In genomic region chr12:46549527-46550265, GRCh38 we compare ENCODE assay signal across 8 cellular contexts.
A peak's percentile ranks its signal among the peaks of the same experiment; 100 is the strongest.
DNase-seq lines count a peak whose midpoint lies in the region; ATAC-seq and TF ChIP-seq lines count a peak whose summit lies in the region.
"Had no signal": no experiment of that assay in that cellular context is flagged by ENCODE, and none has a peak within 500 bp of the region (broad histone marks: within the 10 kb centered on the region; RNA-seq: fewer than 3 reads in every experiment).

No MANE protein-coding gene starts in this region.

- peak; percentile 35 for DNase-seq in HT-29 (ENCODE audit: low spot score)
- no peak for DNase-seq in SK-N-SH
- no peak for DNase-seq in chondrocyte (ENCODE audit: low spot score)
- peak; percentile 19 to 23 for DNase-seq in stimulated activated CD4-positive, alpha-beta T cell treated with anti-CD3 and anti-CD28 coated beads, Interleukin-4, amount 100 ng/mL, for 48 hours (ENCODE audit: low read depth in 2 of 2)
- DNase-seq in midbrain (lab: John Stamatoyannopoulos, UW), result no peak
- DNase-seq in retina, result no peak
- DNase-seq: heart left ventricle had no signal

- TF ChIP-seq RAD21 in SK-N-SH (IDR thresholded peaks at IDR 0.05; ENCODE audit: low read length), result no peak

- WGBS in SK-N-SH (ENCODE audit: low lambda C conversion rate), result 16% methylated on average over 7 of the region's 7 CpGs

- peaks cover 33% of the 10 kb centered on the region for H3F3A ChIP-seq in SK-N-SH (replicated peaks; ENCODE audit: insufficient read depth)

- H4K20me1 ChIP-seq in SK-N-SH (ENCODE audit: insufficient read depth), result no peaks in the 10 kb centered on the region

- CTCF ChIA-PET in SK-N-SH (lab: Yijun Ruan, JAX), result no interaction called here

- no peaks in the 10 kb centered on the region for H3K36me3 Mint-ChIP-seq in chondrocyte (ENCODE audit: low read depth)

- no peak overlapping the region for H3K4me3 Mint-ChIP-seq in chondrocyte (ENCODE audit: unreplicated experiment)

- no peaks in the 10 kb centered on the region for H3K79me2 ChIP-seq in SK-N-SH (ENCODE audit: insufficient read depth)

- H3K36me3 ChIP-seq in SK-N-SH (replicated peaks in 1 of 2; ENCODE audit: control insufficient read depth in 1 of 2, insufficient read depth in 2 of 2, low read length in 1 of 2), result no peaks in the 10 kb centered on the region
- H3K36me3 ChIP-seq: heart left ventricle had no signal

- H3K27me3 Mint-ChIP-seq in chondrocyte (ENCODE audit: low read depth), result no peaks in the 10 kb centered on the region

- no peaks in the 10 kb centered on the region for H3K9me3 ChIP-seq in SK-N-SH
- H3K9me3 ChIP-seq: heart left ventricle had no signal

- peak overlapping the region; percentile 21; the same call in 1 of the 2 replicates for H3K4me2 ChIP-seq in SK-N-SH

- peak overlapping the region; percentile 68; the same call in 1 of the 2 replicates for H3K9ac ChIP-seq in SK-N-SH

- H3K27ac Mint-ChIP-seq in chondrocyte (ENCODE audit: unreplicated experiment), result peak overlapping the region; percentile 92

- H3K9me3 Mint-ChIP-seq in chondrocyte (ENCODE audit: low read depth), result peaks cover 9% of the 10 kb centered on the region

- H3K27ac ChIP-seq in SK-N-SH (ENCODE audit: low read depth in 2 of 2, low read length in 1 of 2), result peak overlapping the region in 1 of 2 experiments; percentile 100; a peak in 3 of 4 replicates

- no peak overlapping the region for H3K4me3 ChIP-seq in SK-N-SH (ENCODE audit: low read depth in 2 of 2, low read length in 1 of 2)
- H3K4me3 ChIP-seq: heart left ventricle had no signal

- POLR2A ChIA-PET in SK-N-SH (lab: Yijun Ruan, JAX), result no interaction called here

- peak overlapping the region; percentile 67 for H2AFZ ChIP-seq in SK-N-SH (ENCODE audit: low read depth)

- H3K9me2 ChIP-seq in SK-N-SH, result no peaks in the 10 kb centered on the region

- peak in 1 of 2 experiments; percentile 72; a peak in 1 of 4 replicates for TF ChIP-seq EP300 in SK-N-SH (IDR thresholded peaks at IDR 0.05; ENCODE audit: borderline replicate concordance in 1 of 2, low read depth in 1 of 2, low read length in 1 of 2)

- TF ChIP-seq CTCF in SK-N-SH (IDR thresholded peaks at IDR 0.05) (no peak), chondrocyte (IDR thresholded peaks at IDR 0.05) (no peak)

- no peak for ATAC-seq in GM18873 (IDR thresholded peaks at IDR 0.05; ENCODE audit: low FRiP score, unreplicated experiment)

- H3K4me1 ChIP-seq in SK-N-SH (ENCODE audit: control insufficient read depth in 1 of 2, insufficient read depth in 2 of 2, low read depth in 1 of 2, low read length in 1 of 2), result peaks cover 0 to 61% of the 10 kb centered on the region in 2 experiments; a peak in 3 of 4 replicates

- H3K27me3 ChIP-seq in SK-N-SH (ENCODE audit: insufficient read depth), result no peaks in the 10 kb centered on the region
- H3K27me3 ChIP-seq: heart left ventricle had no signal

- peaks cover 67% of the 10 kb centered on the region for H3K4me1 Mint-ChIP-seq in chondrocyte (ENCODE audit: low read depth)

TF ChIP-seq in SK-N-SH, 30 proteins besides CTCF, POLR2A, EP300 and RAD21:
- TF ChIP-seq FOXM1 (IDR thresholded peaks at IDR 0.05; ENCODE audit: low read depth) (no peak), TCF12 (IDR thresholded peaks at IDR 0.05) (peak; percentile 61; the same call in 1 of the 2 replicates), CHD2 (IDR thresholded peaks at IDR 0.05; ENCODE audit: low read length, partially characterized antibody) (no peak), JUND (IDR thresholded peaks at IDR 0.05) (peak; percentile 79), RXRA (IDR thresholded peaks at IDR 0.05; ENCODE audit: borderline replicate concordance, low read depth) (no peak), TEAD4 (IDR thresholded peaks at IDR 0.05; ENCODE audit: borderline replicate concordance, insufficient read depth) (no peak), RCOR1 (IDR thresholded peaks at IDR 0.05; ENCODE audit: low read length) (no peak), POLR2AphosphoS5 (IDR thresholded peaks at IDR 0.05; ENCODE audit: low read depth, low read length) (peak; percentile 33; the same call in 1 of the 2 replicates), REST (IDR thresholded peaks at IDR 0.05; ENCODE audit: low read depth, low read length) (peak; percentile 31; the same call in 1 of the 2 replicates), FOSL2 (IDR thresholded peaks at IDR 0.05; ENCODE audit: borderline replicate concordance, low read depth) (peak; percentile 81), GABPA (IDR thresholded peaks at IDR 0.05; ENCODE audit: low read depth) (no peak), YY1 (IDR thresholded peaks at IDR 0.05; ENCODE audit: low read depth) (no peak)
- TF ChIP-seq, protein P1, sequence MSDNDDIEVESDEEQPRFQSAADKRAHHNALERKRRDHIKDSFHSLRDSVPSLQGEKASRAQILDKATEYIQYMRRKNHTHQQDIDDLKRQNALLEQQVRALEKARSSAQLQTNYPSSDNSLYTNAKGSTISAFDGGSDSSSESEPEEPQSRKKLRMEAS (IDR thresholded peaks at IDR 0.05; ENCODE audit: low read depth), result no peak
- TF ChIP-seq, protein P2, sequence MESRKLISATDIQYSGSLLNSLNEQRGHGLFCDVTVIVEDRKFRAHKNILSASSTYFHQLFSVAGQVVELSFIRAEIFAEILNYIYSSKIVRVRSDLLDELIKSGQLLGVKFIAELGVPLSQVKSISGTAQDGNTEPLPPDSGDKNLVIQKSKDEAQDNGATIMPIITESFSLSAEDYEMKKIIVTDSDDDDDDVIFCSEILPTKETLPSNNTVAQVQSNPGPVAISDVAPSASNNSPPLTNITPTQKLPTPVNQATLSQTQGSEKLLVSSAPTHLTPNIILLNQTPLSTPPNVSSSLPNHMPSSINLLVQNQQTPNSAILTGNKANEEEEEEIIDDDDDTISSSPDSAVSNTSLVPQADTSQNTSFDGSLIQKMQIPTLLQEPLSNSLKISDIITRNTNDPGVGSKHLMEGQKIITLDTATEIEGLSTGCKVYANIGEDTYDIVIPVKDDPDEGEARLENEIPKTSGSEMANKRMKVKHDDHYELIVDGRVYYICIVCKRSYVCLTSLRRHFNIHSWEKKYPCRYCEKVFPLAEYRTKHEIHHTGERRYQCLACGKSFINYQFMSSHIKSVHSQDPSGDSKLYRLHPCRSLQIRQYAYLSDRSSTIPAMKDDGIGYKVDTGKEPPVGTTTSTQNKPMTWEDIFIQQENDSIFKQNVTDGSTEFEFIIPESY (IDR thresholded peaks at IDR 0.05; ENCODE audit: borderline replicate concordance, low read depth), result no peak
- TF ChIP-seq, protein P3, sequence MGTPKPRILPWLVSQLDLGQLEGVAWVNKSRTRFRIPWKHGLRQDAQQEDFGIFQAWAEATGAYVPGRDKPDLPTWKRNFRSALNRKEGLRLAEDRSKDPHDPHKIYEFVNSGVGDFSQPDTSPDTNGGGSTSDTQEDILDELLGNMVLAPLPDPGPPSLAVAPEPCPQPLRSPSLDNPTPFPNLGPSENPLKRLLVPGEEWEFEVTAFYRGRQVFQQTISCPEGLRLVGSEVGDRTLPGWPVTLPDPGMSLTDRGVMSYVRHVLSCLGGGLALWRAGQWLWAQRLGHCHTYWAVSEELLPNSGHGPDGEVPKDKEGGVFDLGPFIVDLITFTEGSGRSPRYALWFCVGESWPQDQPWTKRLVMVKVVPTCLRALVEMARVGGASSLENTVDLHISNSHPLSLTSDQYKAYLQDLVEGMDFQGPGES (IDR thresholded peaks at IDR 0.05; ENCODE audit: low read depth, low read length), result no peak
- TF ChIP-seq, protein P4, sequence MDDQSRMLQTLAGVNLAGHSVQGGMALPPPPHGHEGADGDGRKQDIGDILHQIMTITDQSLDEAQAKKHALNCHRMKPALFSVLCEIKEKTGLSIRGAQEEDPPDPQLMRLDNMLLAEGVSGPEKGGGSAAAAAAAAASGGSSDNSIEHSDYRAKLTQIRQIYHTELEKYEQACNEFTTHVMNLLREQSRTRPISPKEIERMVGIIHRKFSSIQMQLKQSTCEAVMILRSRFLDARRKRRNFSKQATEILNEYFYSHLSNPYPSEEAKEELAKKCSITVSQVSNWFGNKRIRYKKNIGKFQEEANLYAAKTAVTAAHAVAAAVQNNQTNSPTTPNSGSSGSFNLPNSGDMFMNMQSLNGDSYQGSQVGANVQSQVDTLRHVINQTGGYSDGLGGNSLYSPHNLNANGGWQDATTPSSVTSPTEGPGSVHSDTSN (IDR thresholded peaks at IDR 0.05), result peak; percentile 36; the same call in 1 of the 2 replicates
TF ChIP-seq in SK-N-SH: peak in this region for 6.

Comparison
In these comparisons a context has a peak if more than half of its experiments do, and no peak if none do; other contexts are left out.
1. DNase-seq: peak in HT-29 (single experiment) and stimulated activated CD4-positive, alpha-beta T cell treated with anti-CD3 and anti-CD28 coated beads, Interleukin-4, amount 100 ng/mL, for 48 hours (2 of 2); none in SK-N-SH (single experiment), chondrocyte (single experiment), midbrain (single experiment) and retina (single experiment).